30 cellular contexts compared by ENCODE assay signal in the genomic region with DNA sequence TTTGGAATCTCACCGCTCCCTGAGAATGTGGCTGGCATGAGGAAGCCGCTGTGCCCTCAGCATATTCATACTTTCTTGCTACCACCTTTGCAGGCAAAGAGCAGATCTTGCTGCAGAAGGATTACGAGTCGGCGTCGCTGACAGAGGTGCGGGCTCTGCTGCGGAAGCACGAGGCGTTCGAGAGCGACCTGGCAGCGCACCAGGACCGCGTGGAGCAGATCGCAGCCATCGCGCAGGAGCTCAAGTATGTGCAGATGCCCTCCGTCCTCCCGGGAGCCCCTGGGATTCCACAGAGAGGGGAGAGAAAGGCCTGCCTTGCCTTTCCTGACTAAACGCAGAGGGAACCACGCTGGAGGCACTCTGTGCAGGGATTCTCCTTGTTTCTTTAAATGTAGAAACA. TPM values are rescaled to one million over a fixed set of nuclear protein-coding genes. Genes with fewer than 3 reads are reported as not detected.
"Had no signal": no experiment of that assay in that cellular context is flagged by ENCODE, and none has a peak within 500 bp of the region (broad histone marks: within the 10 kb centered on the region; RNA-seq: fewer than 3 reads in every experiment).

No MANE protein-coding gene starts in this region.

- H3K27ac ChIP-seq: brain microvascular endothelial cell, esophagus muscularis mucosa, foreskin keratinocyte, WERI-Rb-1 had no signal

- H3K27me3 ChIP-seq: brain microvascular endothelial cell, esophagus muscularis mucosa, foreskin keratinocyte, gastrocnemius medialis had no signal

- DNase-seq: activated B cell treated with CpG ODN at 0.5 μM for 24 hours; activated CD4-positive, alpha-beta T cell treated with anti-CD3 and anti-CD28 coated beads for 48 hours; activated CD4-positive, alpha-beta T cell treated with anti-CD3 and anti-CD28 coated beads, Interleukin-2, amount 50 U/mL, for 1 hour; activated CD4-positive, alpha-beta T cell treated with anti-CD3 and anti-CD28 coated beads, Interleukin-2, amount 50 U/mL, for 48 hours; activated CD8-positive, alpha-beta memory T cell treated with anti-CD3 and anti-CD28 coated beads for 24 hours; activated CD8-positive, alpha-beta T cell treated with anti-CD3 and anti-CD28 coated beads for 36 hours; activated effector memory CD4-positive, alpha-beta T cell treated with Interleukin-2 at 50 U/mL for 16 hours; activated gamma-delta T cell treated with Interleukin-2 at 50 U/mL for 16 hours; activated naive CD4-positive, alpha-beta T cell treated with anti-CD3 and anti-CD28 coated beads, Interleukin-2, amount 50 U/mL, for 16 hours; activated naive CD4-positive, alpha-beta T cell treated with Interleukin-2 at 50 U/mL for 16 hours; activated T-cell treated with anti-CD3 and anti-CD28 coated beads, Interleukin-2, amount 50 U/mL, for 4 hours; amniotic stem cell; anterior cingulate cortex; brain microvascular endothelial cell; caudate nucleus; cortex of kidney; dermis blood vessel endothelial cell; effector CD4-positive, alpha-beta T cell; effector memory CD8-positive, alpha-beta T cell; erythroblast; foreskin keratinocyte; gastrocnemius medialis; glutamatergic neuron; T-helper 1 cell; T-helper 17 cell; T1000; WERI-Rb-1 had no signal

- H3K4me1 ChIP-seq: esophagus muscularis mucosa, foreskin keratinocyte, gastrocnemius medialis had no signal

- H3K36me3 ChIP-seq: brain microvascular endothelial cell, WERI-Rb-1 had no signal

- H3K9me3 ChIP-seq: esophagus muscularis mucosa, gastrocnemius medialis had no signal

- ATAC-seq: activated CD4-positive, CD25-positive, alpha-beta regulatory T cell treated with anti-CD3 and anti-CD28 coated beads, Interleukin-2, amount 50 U/mL, for 24 hours; activated CD8-positive, alpha-beta T cell treated with anti-CD3 and anti-CD28 coated beads for 36 hours; activated T-cell treated with anti-CD3 and anti-CD28 coated beads, Interleukin-2, amount 50 U/mL, for 4 hours; activated T-helper 17 cell treated with anti-CD3 and anti-CD28 coated beads, Interleukin-2, amount 50 U/mL, for 72 hours; effector memory CD8-positive, alpha-beta T cell; foreskin keratinocyte; gastrocnemius medialis; T-helper 17 cell had no signal

- H3K4me3 ChIP-seq: esophagus muscularis mucosa, gastrocnemius medialis had no signal

RNA-seq across cellular contexts. Expression of a gene that starts 58.2 kb away (rescaled TPM):
- total RNA-seq: activated B cell treated with CpG ODN at 0.5 μM for 24 hours, dermis blood vessel endothelial cell, foreskin keratinocyte, T-helper 17 cell had no signal
- polyA plus RNA-seq: foreskin keratinocyte had no signal
